7 cellular contexts compared by ENCODE assay signal in the genomic region with DNA sequence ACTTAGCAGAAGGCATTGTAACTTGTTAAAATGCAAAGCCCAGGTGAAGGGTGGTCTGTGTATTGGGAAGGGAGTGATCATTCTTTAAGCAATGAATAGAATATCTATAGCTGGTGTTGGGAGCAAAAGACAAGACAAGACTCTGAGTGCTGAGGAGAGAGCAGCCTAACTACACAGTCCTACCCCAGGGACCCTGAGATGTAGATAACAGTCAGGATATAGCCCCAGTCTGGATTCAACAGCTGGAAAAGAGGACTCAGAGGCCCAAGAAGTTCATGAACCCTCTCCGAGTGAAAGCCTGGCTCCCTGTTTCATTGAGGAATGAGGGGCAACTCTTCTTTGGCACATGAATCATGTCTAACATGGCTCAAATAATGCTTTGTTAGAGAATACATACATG.
"Had no signal": no experiment of that assay in that cellular context is flagged by ENCODE, and none has a peak within 500 bp of the region (broad histone marks: within the 10 kb centered on the region; RNA-seq: fewer than 3 reads in every experiment).

No MANE protein-coding gene starts in this region.

- H3K27ac ChIP-seq: GM23248 had no signal

- H3K4me1 Mint-ChIP-seq: H9, IgD-negative memory B cell had no signal

- H3K9me3 Mint-ChIP-seq: H9 had no signal

- H3K9ac ChIP-seq: GM23248 had no signal

- DNase-seq: GM23248, H9, HCEC 1CT had no signal

- H3K4me3 ChIP-seq: GM23248 had no signal

- H3K27ac Mint-ChIP-seq: H9, IgD-negative memory B cell had no signal

- FAIRE-seq: H1, H54, HTR-8/SVneo had no signal

- H3K4me3 Mint-ChIP-seq: H9, IgD-negative memory B cell had no signal

- H2AFZ ChIP-seq: GM23248 had no signal
